Comparison of ENCODE assay signal across 8 cellular contexts in genomic region chr9:93132946-93133640, GRCh38. TPM values are rescaled to one million over a fixed set of nuclear protein-coding genes. Genes with fewer than 3 reads are reported as not detected.
A peak's percentile ranks its signal among the peaks of the same experiment; 100 is the strongest.
DNase-seq lines count a peak whose midpoint lies in the region.

No MANE protein-coding gene starts in this region.

- peak overlapping the region; percentile 87 for H3K9ac ChIP-seq in skeletal muscle satellite cell (ENCODE audit: low read depth, low read length)

- H3K36me3 ChIP-seq in skeletal muscle satellite cell (ENCODE audit: insufficient read depth, low read length), result no peaks in the 10 kb centered on the region

- H3K4me3 ChIP-seq in iPS-11a (ENCODE audit: low read depth, low read length) (peak overlapping the region; percentile 60), skeletal muscle satellite cell (ENCODE audit: low read length) (peak overlapping the region; percentile 92)

- no peaks in the 10 kb centered on the region for H3K9me3 ChIP-seq in skeletal muscle satellite cell (replicated peaks; ENCODE audit: low read length)

- H3K27ac Mint-ChIP-seq in activated naive CD8-positive, alpha-beta T cell treated with anti-CD3 and anti-CD28 coated beads for 36 hours, result peak overlapping the region; percentile 94

- no peaks in the 10 kb centered on the region for H3K27me3 ChIP-seq in skeletal muscle satellite cell (ENCODE audit: control insufficient read depth, insufficient read depth, low read length)

- peak overlapping the region; percentile 91 for H3K4me3 Mint-ChIP-seq in activated naive CD8-positive, alpha-beta T cell treated with anti-CD3 and anti-CD28 coated beads for 36 hours

- DNase-seq in DMS 273 (lab: John Stamatoyannopoulos, UW; ENCODE audit: unreplicated experiment) (peak; percentile 33), DMS 273 treated with DMSO at 0.1 percent for 48 hours (lab: John Stamatoyannopoulos, UW) (no peak), HCEC 1CT (no peak), MV-4-11 (lab: John Stamatoyannopoulos, UW) (no peak)
- DNase-seq in activated naive CD8-positive, alpha-beta T cell treated with anti-CD3 and anti-CD28 coated beads for 36 hours, result no peak
- DNase-seq in activated CD4-positive, CD25-positive, alpha-beta regulatory T cell (lab: John Stamatoyannopoulos, UW), result no peak

- H3K4me1 ChIP-seq in skeletal muscle satellite cell (ENCODE audit: control insufficient read depth, insufficient read depth, low read length), result peaks cover 42% of the 10 kb centered on the region

- H3K36me3 Mint-ChIP-seq in activated naive CD8-positive, alpha-beta T cell treated with anti-CD3 and anti-CD28 coated beads for 36 hours, result peaks cover 9% of the 10 kb centered on the region

- no peaks in the 10 kb centered on the region for H3K27me3 Mint-ChIP-seq in activated naive CD8-positive, alpha-beta T cell treated with anti-CD3 and anti-CD28 coated beads for 36 hours

- H3K4me2 ChIP-seq in skeletal muscle satellite cell (ENCODE audit: low read length), result peak overlapping the region; percentile 89

- H3K4me1 Mint-ChIP-seq in activated naive CD8-positive, alpha-beta T cell treated with anti-CD3 and anti-CD28 coated beads for 36 hours, result peaks cover 54% of the 10 kb centered on the region

- H3K9me3 Mint-ChIP-seq in activated naive CD8-positive, alpha-beta T cell treated with anti-CD3 and anti-CD28 coated beads for 36 hours, result no peaks in the 10 kb centered on the region

RNA-seq across cellular contexts. Expression of gene NINJ1, which starts 1.0 kb away (rescaled TPM):
- total RNA-seq in activated naive CD8-positive, alpha-beta T cell treated with anti-CD3 and anti-CD28 coated beads for 36 hours, result 10 to 100 TPM; 74.9 to 77.8 TPM
- 16.6 and 20.0 TPM in 2 replicates for total RNA-seq in skeletal muscle satellite cell (2012; rRNA removed)

RNA-seq across cellular contexts. Expression of gene CARD19, which starts 37.1 kb away (rescaled TPM):
- 10 to 100 TPM; 36.5 to 38.6 TPM for total RNA-seq in activated naive CD8-positive, alpha-beta T cell treated with anti-CD3 and anti-CD28 coated beads for 36 hours
- 82.6 and 109 TPM in 2 replicates for total RNA-seq in skeletal muscle satellite cell (2012; rRNA removed)

RNA-seq across cellular contexts. Expression of gene WNK2, which starts 50.8 kb away (rescaled TPM):
- total RNA-seq in activated naive CD8-positive, alpha-beta T cell treated with anti-CD3 and anti-CD28 coated beads for 36 hours, result under 1 TPM; 0.88 to 0.89 TPM
- total RNA-seq in skeletal muscle satellite cell (2012; rRNA removed), result 0.22 TPM in 1 of 2 replicates, not detected in the other
